In genomic region chr1:102970496-102971078, GRCh38 we compare ENCODE assay signal across 9 cellular contexts.
DNase-seq lines count a peak whose midpoint lies in the region; ATAC-seq and TF ChIP-seq lines count a peak whose summit lies in the region.
"Had no signal": no experiment of that assay in that cellular context is flagged by ENCODE, and none has a peak within 500 bp of the region (broad histone marks: within the 10 kb centered on the region; RNA-seq: fewer than 3 reads in every experiment).

No MANE protein-coding gene starts in this region.

- intact Hi-C loops in body of pancreas (cut with DNase I): no loop called here

- peaks cover 0 to 3% (median 0%) of the 10 kb centered on the region in 5 donors for H3K9me3 Mint-ChIP-seq in CD8-positive, alpha-beta memory T cell
- H3K9me3 Mint-ChIP-seq: dendritic cell treated with granulocyte-macrophage colony-stimulating factor and Interleukin-4, amounts not matched to agents 40 ng/mL and 50 ng/mL, for 4 days had no signal

- 51 to 55% methylated on average over 17 of the region's 17 CpGs for WGBS in body of pancreas, 2 donors

- POLR2A ChIA-PET in CD8-positive, alpha-beta memory T cell (lab: Charles Lee): no interaction called here

- no peaks in the 10 kb centered on the region for H3K4me1 Mint-ChIP-seq in CD8-positive, alpha-beta memory T cell

- H3K4me1 ChIP-seq in body of pancreas: no peaks in the 10 kb centered on the region
- no peaks in the 10 kb centered on the region for H3K4me1 ChIP-seq in CD8-positive, alpha-beta memory T cell (ENCODE audit: insufficient read depth, low read length)

- no peak overlapping the region for H3K27ac ChIP-seq in body of pancreas
- no peak overlapping the region for H3K27ac ChIP-seq in CD8-positive, alpha-beta memory T cell (ENCODE audit: low read depth, low read length)

- H3K36me3 ChIP-seq in body of pancreas (replicated peaks in 1 of 2; ENCODE audit: insufficient read depth in 1 of 2, low read depth in 2 of 2): no peaks in the 10 kb centered on the region
- no peaks in the 10 kb centered on the region for H3K36me3 ChIP-seq in CD8-positive, alpha-beta memory T cell (ENCODE audit: insufficient read depth, low read length)

- peak; percentile 4 to 61 (median 42) for TF ChIP-seq CTCF in body of pancreas (IDR thresholded peaks at IDR 0.05)

- H3K4me3 ChIP-seq in body of pancreas: no peak overlapping the region
- no peak overlapping the region for H3K4me3 ChIP-seq in CD8-positive, alpha-beta memory T cell (ENCODE audit: low read length)

- H3K27me3 ChIP-seq in body of pancreas: no peaks in the 10 kb centered on the region
- H3K27me3 ChIP-seq in CD8-positive, alpha-beta memory T cell (ENCODE audit: insufficient read depth, low read length, poor library complexity, severe bottlenecking): no peaks in the 10 kb centered on the region

- H3K27ac Mint-ChIP-seq in CD8-positive, alpha-beta memory T cell: no peak overlapping the region
- H3K27ac Mint-ChIP-seq: dendritic cell treated with granulocyte-macrophage colony-stimulating factor and Interleukin-4, amounts not matched to agents 40 ng/mL and 50 ng/mL, for 4 days had no signal

- ATAC-seq in HG03175 (IDR thresholded peaks at IDR 0.05; ENCODE audit: unreplicated experiment) (peak; percentile 69), body of pancreas (no peak), GM21423 (IDR thresholded peaks at IDR 0.05; ENCODE audit: unreplicated experiment) (no peak)

- no peaks in the 10 kb centered on the region for H3K9me3 ChIP-seq in body of pancreas
- H3K9me3 ChIP-seq in CD8-positive, alpha-beta memory T cell (ENCODE audit: low read length): no peaks in the 10 kb centered on the region

- H3K4me3 Mint-ChIP-seq in CD8-positive, alpha-beta memory T cell: no peak overlapping the region
- H3K4me3 Mint-ChIP-seq: dendritic cell treated with granulocyte-macrophage colony-stimulating factor and Interleukin-4, amounts not matched to agents 40 ng/mL and 50 ng/mL, for 4 days had no signal

- no peak for TF ChIP-seq POLR2A in body of pancreas (IDR thresholded peaks at IDR 0.05)

- no peaks in the 10 kb centered on the region for H3K27me3 Mint-ChIP-seq in CD8-positive, alpha-beta memory T cell
- H3K27me3 Mint-ChIP-seq: dendritic cell treated with granulocyte-macrophage colony-stimulating factor and Interleukin-4, amounts not matched to agents 40 ng/mL and 50 ng/mL, for 4 days had no signal

- H3K36me3 Mint-ChIP-seq in CD8-positive, alpha-beta memory T cell: no peaks in the 10 kb centered on the region

- CTCF ChIA-PET in CD8-positive, alpha-beta memory T cell (lab: Charles Lee): no interaction called here

- DNase-seq in stimulated activated CD4-positive, alpha-beta T cell treated with anti-CD3 and anti-CD28 coated beads, Interleukin-15, amount 100 ng/mL, for 24 hours: peak; percentile 11
- no peak for DNase-seq in stimulated activated CD4-positive, alpha-beta T cell treated with anti-CD3 and anti-CD28 coated beads, Interleukin-4, amount 100 ng/mL, for 24 hours
- DNase-seq in NCI-H446 treated with DMSO at 0.1 percent for 48 hours (lab: John Stamatoyannopoulos, UW) (peak; percentile 54), body of pancreas (peak in 3 of 4 donors; percentile 4 to 12 (median 11)), lung microvascular endothelial cell (ENCODE audit: low read depth in 2 of 2) (peak; percentile 62 to 77)
- DNase-seq in CD8-positive, alpha-beta memory T cell: no peak

Comparison
In these comparisons a context has a peak if more than half of its experiments do, and no peak if none do; other contexts are left out.
1. DNase-seq: peak in stimulated activated CD4-positive, alpha-beta T cell treated with anti-CD3 and anti-CD28 coated beads, Interleukin-15, amount 100 ng/mL, for 24 hours (single experiment), NCI-H446 treated with DMSO at 0.1 percent for 48 hours (single experiment), body of pancreas (3 of 4) and lung microvascular endothelial cell (2 of 2); none in stimulated activated CD4-positive, alpha-beta T cell treated with anti-CD3 and anti-CD28 coated beads, Interleukin-4, amount 100 ng/mL, for 24 hours (single experiment) and CD8-positive, alpha-beta memory T cell (0 of 5).